In genomic region chr17:47491841-47492212, GRCh38 we compare ENCODE assay signal across 8 cellular contexts. TPM values are rescaled to one million over a fixed set of nuclear protein-coding genes. Genes with fewer than 3 reads are reported as not detected.
A peak's percentile ranks its signal among the peaks of the same experiment; 100 is the strongest.
DNase-seq lines count a peak whose midpoint lies in the region; ATAC-seq and TF ChIP-seq lines count a peak whose summit lies in the region.
"Not testable (repeated sequence)": the region's sequence is repeated elsewhere in the genome, so short reads cannot be mapped to it uniquely, and the experiment has no call there.

No MANE protein-coding gene starts in this region.

- not testable (repeated sequence) for H3K9me3 ChIP-seq in skeletal muscle satellite cell (replicated peaks; ENCODE audit: low read length)

- H3K27ac Mint-ChIP-seq in glutamatergic neuron (ENCODE audit: unreplicated experiment) (peak overlapping the region; percentile 98), mesothelial cell of epicardium (peak overlapping the region; percentile 99)

- peak overlapping the region; percentile 67 for H3K4me3 ChIP-seq in AG10803 (ENCODE audit: low read length)
- peak overlapping the region; percentile 37 for H3K4me3 ChIP-seq in H7 (ENCODE audit: insufficient read depth, low read depth, low read length)
- peak overlapping the region; percentile 78 for H3K4me3 ChIP-seq in skeletal muscle satellite cell (ENCODE audit: low read length)

- not testable (repeated sequence) for H3K27me3 ChIP-seq in H7 (ENCODE audit: control insufficient read depth, insufficient read depth, low read length); skeletal muscle satellite cell (ENCODE audit: control insufficient read depth, insufficient read depth, low read length)

- not testable (repeated sequence) for TF ChIP-seq CTCF in AG10803 (conservative IDR thresholded peaks at IDR 0.05; ENCODE audit: low read length); glutamatergic neuron (IDR thresholded peaks at IDR 0.05; ENCODE audit: partially characterized antibody, unreplicated experiment); mesothelial cell of epicardium (IDR thresholded peaks at IDR 0.05; ENCODE audit: unreplicated experiment)

- H3K9ac ChIP-seq in skeletal muscle satellite cell (ENCODE audit: low read depth, low read length), result peak overlapping the region; percentile 87

- peak overlapping the region; percentile 96 for H3K4me3 Mint-ChIP-seq in activated T-cell treated with anti-CD3 and anti-CD28 coated beads, Interleukin-2, amount 50 U/mL, for 4 hours
- peak overlapping the region; percentile 93 for H3K4me3 Mint-ChIP-seq in glutamatergic neuron (ENCODE audit: unreplicated experiment)
- peak overlapping the region; percentile 96 for H3K4me3 Mint-ChIP-seq in mesothelial cell of epicardium

- H3K4me1 Mint-ChIP-seq in activated T-cell treated with anti-CD3 and anti-CD28 coated beads, Interleukin-2, amount 50 U/mL, for 4 hours (ENCODE audit: low read depth); glutamatergic neuron (ENCODE audit: low read depth, unreplicated experiment); mesothelial cell of epicardium: not testable (repeated sequence)

- H3K9me3 Mint-ChIP-seq in activated T-cell treated with anti-CD3 and anti-CD28 coated beads, Interleukin-2, amount 50 U/mL, for 4 hours; glutamatergic neuron (ENCODE audit: unreplicated experiment); mesothelial cell of epicardium: not testable (repeated sequence)

- H3K36me3 Mint-ChIP-seq in activated T-cell treated with anti-CD3 and anti-CD28 coated beads, Interleukin-2, amount 50 U/mL, for 4 hours (ENCODE audit: insufficient read depth); glutamatergic neuron (ENCODE audit: unreplicated experiment); mesothelial cell of epicardium: not testable (repeated sequence)

- not testable (repeated sequence) for H3K4me1 ChIP-seq in skeletal muscle satellite cell (ENCODE audit: control insufficient read depth, insufficient read depth, low read length)

- DNase-seq in AG10803 (ENCODE audit: low read depth); H7; activated T-cell treated with anti-CD3 and anti-CD28 coated beads, Interleukin-2, amount 50 U/mL, for 4 hours; glutamatergic neuron; mesothelial cell of epicardium (ENCODE audit: low spot score in 2 of 2, unreplicated experiment in 2 of 2): not testable (repeated sequence)
- peak; percentile 42 for DNase-seq in OCI-M1 (lab: John Stamatoyannopoulos, UW)
- peak; percentile 7 for DNase-seq in central memory CD4-positive, alpha-beta T cell

- peak overlapping the region; percentile 78 for H3K4me2 ChIP-seq in skeletal muscle satellite cell (ENCODE audit: low read length)

- not testable (repeated sequence) for ATAC-seq in activated T-cell treated with anti-CD3 and anti-CD28 coated beads, Interleukin-2, amount 50 U/mL, for 4 hours

- not testable (repeated sequence) for H3K36me3 ChIP-seq in H7 (replicated peaks; ENCODE audit: control insufficient read depth, insufficient read depth, low read length); skeletal muscle satellite cell (ENCODE audit: insufficient read depth, low read length)

- not testable (repeated sequence) for H3K27me3 Mint-ChIP-seq in activated T-cell treated with anti-CD3 and anti-CD28 coated beads, Interleukin-2, amount 50 U/mL, for 4 hours (ENCODE audit: low read depth); glutamatergic neuron (ENCODE audit: unreplicated experiment); mesothelial cell of epicardium (ENCODE audit: low read depth)

RNA-seq across cellular contexts. Expression of gene NPEPPS, which starts 39.1 kb away (rescaled TPM):
- total RNA-seq in H7 (2014; rRNA removed; shearing (Covaris generic)), result 36.0 and 43.5 TPM in 2 replicates
- 10 to 100 TPM; 63.2 to 69.5 (median 67.5) TPM for total RNA-seq in activated T-cell treated with anti-CD3 and anti-CD28 coated beads, Interleukin-2, amount 50 U/mL, for 4 hours
- total RNA-seq in glutamatergic neuron (ENCODE audit: unreplicated experiment) (234 TPM), mesothelial cell of epicardium (190 to 201 TPM (median 201 TPM) in 3 replicates)
- total RNA-seq in skeletal muscle satellite cell (2012; rRNA removed), result 58.3 and 74.5 TPM in 2 replicates
